In the genomic region with DNA sequence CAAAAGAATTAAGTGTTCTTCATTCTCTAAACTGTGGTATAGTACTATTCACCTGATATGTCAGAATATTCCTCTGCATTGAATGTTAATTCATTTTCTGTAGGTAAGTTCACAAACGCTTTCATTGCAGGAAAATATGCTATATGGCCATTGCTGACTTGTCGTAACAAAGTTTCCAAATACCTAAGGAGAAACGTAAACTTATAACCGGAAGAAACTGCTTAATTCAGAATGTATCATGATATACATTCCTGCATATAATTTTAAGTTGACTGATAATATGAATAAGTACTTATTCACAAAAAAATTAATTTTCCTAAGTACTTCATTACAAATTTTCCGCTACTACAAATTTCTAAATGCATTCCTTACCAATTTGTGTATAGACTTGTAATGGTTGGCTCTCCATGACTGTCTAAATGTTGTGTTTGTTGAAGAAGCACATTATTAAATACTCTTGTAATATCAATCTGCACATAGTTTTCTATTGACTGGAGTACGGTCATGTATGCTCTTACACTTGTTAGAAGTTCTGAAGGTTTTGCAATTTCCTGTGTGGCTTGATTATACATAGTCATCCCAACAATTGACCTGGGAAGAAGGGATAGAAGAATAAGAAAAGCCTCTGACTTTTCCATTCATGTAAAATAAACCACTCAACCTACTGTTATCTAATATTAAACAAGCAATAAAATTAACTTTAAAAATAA, we compare ENCODE assay signal across 22 cellular contexts.
DNase-seq lines count a peak whose midpoint lies in the region; ATAC-seq, FAIRE-seq and TF ChIP-seq lines count a peak whose summit lies in the region.
"Had no signal": no experiment of that assay in that cellular context is flagged by ENCODE, and none has a peak within 500 bp of the region (broad histone marks: within the 10 kb centered on the region; RNA-seq: fewer than 3 reads in every experiment).

No MANE protein-coding gene starts in this region.

- FAIRE-seq in bronchial epithelial cell (lab: Jason Lieb, UNC), result no peak
- FAIRE-seq: endothelial cell of umbilical vein, H1, RCC 7860, TTC549 had no signal

- peak; percentile 65 for DNase-seq in EH (ENCODE audit: low read depth)
- peak; percentile 15 for DNase-seq in M059J (ENCODE audit: low read depth)
- DNase-seq in bronchial epithelial cell (ENCODE audit: low read depth), result peak; percentile 92
- DNase-seq in iris pigment epithelial cell (ENCODE audit: low read depth), result peak; percentile 95
- no peak for DNase-seq in posterior cingulate gyrus
- DNase-seq in right cardiac atrium, result no peak
- DNase-seq in NCI-H2171 treated with DMSO at 0.1 percent for 48 hours (lab: John Stamatoyannopoulos, UW), result no peak
- DNase-seq in heart right ventricle, result no peak
- DNase-seq: activated CD4-positive, alpha-beta T cell treated with anti-CD3 and anti-CD28 coated beads, Interleukin-2, amount 10 ng/mL, durations not matched to agents 7 days and 5 days; activated T-cell treated with anti-CD3 and anti-CD28 coated beads, Interleukin-2, amount 50 U/mL, for 48 hours; C1 segment of cervical spinal cord; heart left ventricle; KBM-7; NCI-H1092 treated with DMSO at 0.1 percent for 48 hours; NCI-H774; stimulated activated CD4-positive, alpha-beta T cell treated with anti-CD3 and anti-CD28 coated beads, Interleukin-12 subunit alpha, Interleukin-12 subunit beta, amount 100 ng/mL, for 4 hours; tibial artery had no signal

- no peaks in the 10 kb centered on the region for H3K27me3 ChIP-seq in bronchial epithelial cell (ENCODE audit: control insufficient read depth, insufficient read depth, low read length)
- no peaks in the 10 kb centered on the region for H3K27me3 ChIP-seq in right cardiac atrium (ENCODE audit: control insufficient read depth, insufficient read depth)
- no peaks in the 10 kb centered on the region for H3K27me3 ChIP-seq in heart right ventricle
- H3K27me3 ChIP-seq: heart left ventricle, tibial artery had no signal

- no peak for ATAC-seq in right cardiac atrium
- no peak for ATAC-seq in heart right ventricle
- ATAC-seq: heart left ventricle had no signal

- H3K4me3 ChIP-seq in bronchial epithelial cell (ENCODE audit: low read depth, low read length) (no peak overlapping the region), right cardiac atrium (ENCODE audit: low read length) (no peak overlapping the region), heart right ventricle (no peak overlapping the region)
- H3K4me3 ChIP-seq: heart left ventricle, tibial artery had no signal

- H3K27ac ChIP-seq in right cardiac atrium (ENCODE audit: low read length) (no peak overlapping the region), heart right ventricle (no peak overlapping the region)
- H3K27ac ChIP-seq: heart left ventricle, HL-60, tibial artery had no signal

- H3K9me3 ChIP-seq in right cardiac atrium (ENCODE audit: control insufficient read depth, low read length) (no peaks in the 10 kb centered on the region), heart right ventricle (no peaks in the 10 kb centered on the region)
- H3K9me3 ChIP-seq: heart left ventricle, tibial artery had no signal

- WGBS in right cardiac atrium, result 96% methylated on average over 6 of the region's 6 CpGs
- 96% methylated on average over 6 of the region's 6 CpGs for WGBS in heart right ventricle, 2 donors

- TF ChIP-seq CTCF in bronchial epithelial cell (IDR thresholded peaks at IDR 0.05; ENCODE audit: insufficient read depth, low read length, severe bottlenecking), result no peak
- TF ChIP-seq CTCF in heart right ventricle (IDR thresholded peaks at IDR 0.05), result no peak

- H3K36me3 ChIP-seq in bronchial epithelial cell (ENCODE audit: control insufficient read depth, insufficient read depth, low read length) (peaks cover 1% of the 10 kb centered on the region), heart right ventricle (peaks cover 0 to 99% (median 36%) of the 10 kb centered on the region in 9 donors)

- H3K4me1 ChIP-seq in right cardiac atrium (ENCODE audit: control insufficient read depth, insufficient read depth, low read length) (no peaks in the 10 kb centered on the region), heart right ventricle (peaks cover 0 to 20% (median 5%) of the 10 kb centered on the region in 9 donors)

- intact Hi-C loops in posterior cingulate gyrus (cut with DNase I), result no loop called here
- intact Hi-C loops in right cardiac atrium (cut with DNase I), result no loop called here
- intact Hi-C loops in heart right ventricle (cut with DNase I), result no loop called here

Comparison
In these comparisons a context has a peak if more than half of its experiments do, and no peak if none do; other contexts are left out.
1. DNase-seq: peak in EH (single experiment), M059J (single experiment), bronchial epithelial cell (single experiment) and iris pigment epithelial cell (single experiment); none in posterior cingulate gyrus (0 of 10), right cardiac atrium (0 of 3), NCI-H2171 treated with DMSO at 0.1 percent for 48 hours (single experiment) and heart right ventricle (0 of 2).